20 cellular contexts compared by ENCODE assay signal in genomic region chr14:64821651-64822050, GRCh38. TPM values are rescaled to one million over a fixed set of nuclear protein-coding genes. Genes with fewer than 3 reads are reported as not detected.
DNase-seq lines count a peak whose midpoint lies in the region; TF ChIP-seq lines count a peak whose summit lies in the region.
"Had no signal": no experiment of that assay in that cellular context is flagged by ENCODE, and none has a peak within 500 bp of the region (broad histone marks: within the 10 kb centered on the region; RNA-seq: fewer than 3 reads in every experiment).

No MANE protein-coding gene starts in this region.

- TF ChIP-seq CTCF in neural crest cell (conservative IDR thresholded peaks at IDR 0.05): no peak
- no peak for TF ChIP-seq CTCF in GM13977 (IDR thresholded peaks at IDR 0.05; ENCODE audit: extremely low read depth, insufficient read depth, missing control alignments)

- no peaks in the 10 kb centered on the region for H3K9me3 ChIP-seq in skeletal muscle tissue (ENCODE audit: control insufficient read depth in 3 of 3, low read length in 3 of 3)
- H3K9me3 ChIP-seq: BLaER1 treated with 17β-estradiol and CSF1 and Interleukin-3, amounts not matched to agents 10 nM and 100 nM had no signal

- no peaks in the 10 kb centered on the region for H3K36me3 Mint-ChIP-seq in neural crest cell (ENCODE audit: low read depth)
- H3K36me3 Mint-ChIP-seq: CD8-positive, alpha-beta T cell; IgD-negative memory B cell had no signal

- DNase-seq in EH (ENCODE audit: low read depth): peak; percentile 47
- DNase-seq in islet precursor cell: peak; percentile 69
- DNase-seq in neural crest cell (ENCODE audit: low read depth, low spot score): no peak
- no peak for DNase-seq in GF-D8 (lab: John Stamatoyannopoulos, UW)
- DNase-seq in amniotic stem cell (lab: John Stamatoyannopoulos, UW): no peak
- no peak for DNase-seq in GM13977 (ENCODE audit: low spot score)
- DNase-seq: 8988T; CD8-positive, alpha-beta T cell; COR-L47; DMS 273 treated with DMSO at 0.1 percent for 48 hours; DMS53; DND-41; GDM1; GOT3; H7; HFFc6 had no signal

- peak overlapping the region; percentile 12 for H3K27ac Mint-ChIP-seq in neural crest cell (ENCODE audit: unreplicated experiment)
- H3K27ac Mint-ChIP-seq: B cell; CD8-positive, alpha-beta T cell; HFFc6; IgD-negative memory B cell had no signal

- peak overlapping the region in 2 of 3 donors; percentile 28 to 86 for H3K9ac ChIP-seq in skeletal muscle tissue (ENCODE audit: low read depth in 1 of 3, low read length in 3 of 3)

- no peak overlapping the region for H3K4me3 ChIP-seq in skeletal muscle tissue (ENCODE audit: low read length in 3 of 3)
- H3K4me3 ChIP-seq: BLaER1 treated with 17β-estradiol and CSF1 and Interleukin-3, amounts not matched to agents 10 nM and 100 nM had no signal

- H3K27me3 ChIP-seq in skeletal muscle tissue (ENCODE audit: control insufficient read depth in 3 of 3, insufficient read depth in 3 of 3, low read length in 3 of 3): no peaks in the 10 kb centered on the region
- H3K27me3 ChIP-seq: BLaER1 treated with 17β-estradiol and CSF1 and Interleukin-3, amounts not matched to agents 10 nM and 100 nM had no signal

- peaks cover 47 to 78% (median 52%) of the 10 kb centered on the region in 3 donors for H3K4me1 ChIP-seq in skeletal muscle tissue (ENCODE audit: control insufficient read depth in 3 of 3, insufficient read depth in 3 of 3, low read length in 3 of 3)

- H3K9me3 Mint-ChIP-seq in neural crest cell: no peaks in the 10 kb centered on the region
- H3K9me3 Mint-ChIP-seq: CD8-positive, alpha-beta T cell; HFFc6; IgD-negative memory B cell had no signal

- H3K27me3 Mint-ChIP-seq in neural crest cell (ENCODE audit: low read depth): peaks cover 19% of the 10 kb centered on the region

- peak overlapping the region; percentile 94 for H3K27ac ChIP-seq in skeletal muscle tissue (ENCODE audit: low read depth, low read length)
- H3K27ac ChIP-seq: BLaER1 treated with 17β-estradiol and CSF1 and Interleukin-3, amounts not matched to agents 10 nM and 100 nM had no signal

- H3K4me1 Mint-ChIP-seq in neural crest cell: peaks cover 6% of the 10 kb centered on the region

- no peak overlapping the region for H3K4me3 Mint-ChIP-seq in neural crest cell
- H3K4me3 Mint-ChIP-seq: B cell; CD8-positive, alpha-beta T cell; HFFc6; IgD-negative memory B cell had no signal

- H3K36me3 ChIP-seq in skeletal muscle tissue (ENCODE audit: control insufficient read depth in 3 of 3, insufficient read depth in 3 of 3, low read length in 3 of 3): peaks cover 11 to 20% (median 19%) of the 10 kb centered on the region in 3 donors
- H3K36me3 ChIP-seq: BLaER1 treated with 17β-estradiol and CSF1 and Interleukin-3, amounts not matched to agents 10 nM and 100 nM had no signal

- in situ Hi-C loops in GM13977 (cut with MboI; ENCODE audit: low pct_unique_long_range_greater_than_20kb, low sequenced_read_pairs, unreplicated experiment): loop anchor here (10.0 kb wide), 1 partner anchor 63 kb away; no protein-coding TSS in a partner anchor

RNA-seq across cellular contexts. Expression of gene SPTB, which starts 58.1 kb away (rescaled TPM):
- total RNA-seq in neural crest cell (0.16 and 0.18 TPM in 2 replicates), skeletal muscle tissue (312 TPM)
- total RNA-seq: CD8-positive, alpha-beta T cell had no signal

Comparison
In these comparisons a context has a peak if more than half of its experiments do, and no peak if none do; other contexts are left out.
1. DNase-seq: peak in EH (single experiment) and islet precursor cell (single experiment); none in neural crest cell (single experiment), GF-D8 (single experiment), amniotic stem cell (single experiment) and GM13977 (single experiment).
2. RNA of gene SPTB, which starts 58.1 kb away (total RNA-seq): 312 TPM in skeletal muscle tissue (single experiment); 0.16 to 0.18 TPM in neural crest cell; every median in the first group is over 100 times any median in the second.